Comparison of ENCODE assay signal across 9 cellular contexts in genomic region chr6:2448826-2449571, GRCh38.
DNase-seq lines count a peak whose midpoint lies in the region; ATAC-seq, FAIRE-seq and TF ChIP-seq lines count a peak whose summit lies in the region.
"Had no signal": no experiment of that assay in that cellular context is flagged by ENCODE, and none has a peak within 500 bp of the region (broad histone marks: within the 10 kb centered on the region; RNA-seq: fewer than 3 reads in every experiment).

No MANE protein-coding gene starts in this region.

- H3K4me1 ChIP-seq in PC-9 (replicated peaks; ENCODE audit: insufficient read depth) (no peaks in the 10 kb centered on the region), stomach smooth muscle (ENCODE audit: control insufficient read depth, insufficient read depth, low read length) (no peaks in the 10 kb centered on the region)

- no peak overlapping the region for H2AFZ ChIP-seq in PC-9

- POLR2A ChIA-PET in PC-9 (lab: Charles Lee; ENCODE audit: unreplicated experiment): no interaction called here

- H3K9ac ChIP-seq in stomach smooth muscle (ENCODE audit: low read length in 2 of 2): no peak overlapping the region

- CTCF ChIA-PET in PC-9 (lab: Charles Lee): interaction anchor here (0.7 kb wide), 2 partner anchors 28 to 95 kb away, joined by 4 to 5 read pairs; no protein-coding TSS in a partner anchor

- H3K9me3 ChIP-seq in PC-9 (ENCODE audit: insufficient read depth, low read depth) (no peaks in the 10 kb centered on the region), stomach smooth muscle (ENCODE audit: control insufficient read depth in 2 of 2, low read length in 2 of 2) (no peaks in the 10 kb centered on the region)

- FAIRE-seq in bronchial epithelial cell (lab: Jason Lieb, UNC): no peak
- FAIRE-seq: frontal cortex had no signal

- H4K20me1 ChIP-seq in PC-9 (ENCODE audit: insufficient read depth): no peaks in the 10 kb centered on the region

- DNase-seq in NCI-H524 (lab: John Stamatoyannopoulos, UW) (peak; percentile 46 to 77), NCI-H524 treated with DMSO at 0.1 percent for 48 hours (lab: John Stamatoyannopoulos, UW) (no peak), PC-9 (peak; percentile 28 to 59), bronchial epithelial cell (ENCODE audit: low read depth) (peak; percentile 76), kidney glomerular epithelial cell (lab: John Stamatoyannopoulos, UW) (peak; percentile 53)
- DNase-seq in Jurkat, Clone E6-1 (ENCODE audit: low read depth, low spot score): peak; percentile 11

- intact Hi-C loops in PC-9 (cut with micrococcal nuclease; ENCODE audit: unreplicated experiment): loop anchor here (1.0 to 5.0 kb wide), 5 partner anchors 94 to 852 kb away; no protein-coding TSS in a partner anchor

- no peak overlapping the region for H3K4me3 ChIP-seq in Jurkat, Clone E6-1 (ENCODE audit: low read length)
- H3K4me3 ChIP-seq in PC-9 (no peak overlapping the region), bronchial epithelial cell (ENCODE audit: low read depth, low read length) (no peak overlapping the region), stomach smooth muscle (ENCODE audit: low read length in 2 of 2) (peak overlapping the region; percentile 2 to 47)

- H3K27me3 ChIP-seq in PC-9 (ENCODE audit: insufficient read depth, low read depth): no peaks in the 10 kb centered on the region
- H3K27me3 ChIP-seq in bronchial epithelial cell (ENCODE audit: control insufficient read depth, insufficient read depth, low read length): no peaks in the 10 kb centered on the region
- H3K27me3 ChIP-seq in stomach smooth muscle (ENCODE audit: control insufficient read depth in 1 of 2, insufficient read depth in 2 of 2, low read length in 2 of 2): no peaks in the 10 kb centered on the region

- ATAC-seq in HG02870 (IDR thresholded peaks at IDR 0.05; ENCODE audit: unreplicated experiment): no peak

- H3K4me2 ChIP-seq in PC-9: no peak overlapping the region

- H3K79me2 ChIP-seq in PC-9 (ENCODE audit: low read depth): no peaks in the 10 kb centered on the region

- peak; percentile 78 for TF ChIP-seq CTCF in PC-9 (conservative IDR thresholded peaks at IDR 0.05)
- TF ChIP-seq CTCF in bronchial epithelial cell (IDR thresholded peaks at IDR 0.05; ENCODE audit: insufficient read depth, low read length, severe bottlenecking): peak; percentile 71

- no peaks in the 10 kb centered on the region for H3K36me3 ChIP-seq in PC-9 (ENCODE audit: low read depth)
- H3K36me3 ChIP-seq in bronchial epithelial cell (ENCODE audit: control insufficient read depth, insufficient read depth, low read length): no peaks in the 10 kb centered on the region
- no peaks in the 10 kb centered on the region for H3K36me3 ChIP-seq in stomach smooth muscle (ENCODE audit: control insufficient read depth in 2 of 2, insufficient read depth in 2 of 2, low read length in 2 of 2)

- H3K27ac ChIP-seq in PC-9: no peak overlapping the region
- H3K27ac ChIP-seq in stomach smooth muscle (ENCODE audit: low read length): no peak overlapping the region

- BruUV-seq in PC-9 (replicated peaks; lab: Mats Ljungman, UMichigan): no TSS peak

- no peaks in the 10 kb centered on the region for H3F3A ChIP-seq in PC-9 (ENCODE audit: insufficient read depth, low read depth)

- H3K9me2 ChIP-seq in PC-9 (ENCODE audit: insufficient read depth): no peaks in the 10 kb centered on the region

Comparison
In these comparisons a context has a peak if more than half of its experiments do, and no peak if none do; other contexts are left out.
1. H3K4me3 ChIP-seq: peak in stomach smooth muscle (2 of 2); none in Jurkat, Clone E6-1 (single experiment), PC-9 (single experiment) and bronchial epithelial cell (single experiment).